13 cellular contexts compared by ENCODE assay signal in the genomic region with DNA sequence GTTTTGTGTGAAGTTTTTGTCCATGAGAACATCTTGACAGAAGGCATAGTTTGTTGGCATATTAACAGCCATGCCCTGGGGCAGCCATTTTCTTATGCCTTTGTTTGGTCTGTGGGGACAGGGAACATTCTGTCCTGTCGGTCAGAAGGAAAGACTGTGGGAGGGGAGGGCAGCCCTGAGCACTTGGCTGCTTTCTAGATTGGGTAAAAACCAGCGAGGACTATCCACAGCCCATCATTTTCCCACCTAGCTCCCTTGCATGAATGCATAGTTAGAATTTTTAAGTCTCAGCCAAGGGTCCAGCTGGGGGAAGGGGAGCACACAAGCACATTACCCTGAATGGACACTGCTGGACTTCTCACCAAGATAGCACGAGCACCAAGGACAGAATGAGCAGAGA.
"Had no signal": no experiment of that assay in that cellular context is flagged by ENCODE, and none has a peak within 500 bp of the region (broad histone marks: within the 10 kb centered on the region; RNA-seq: fewer than 3 reads in every experiment).

No MANE protein-coding gene starts in this region.

- H3K36me3 Mint-ChIP-seq: stimulated activated naive B cell treated with anti-CD40 and anti-IgM and Interleukin-4, amounts not matched to agents 10 μg/mL and 1 μg/mL and 100 μg/mL, for 72 hours had no signal

- H3K27me3 ChIP-seq: cardiac muscle cell had no signal

- H3K4me1 Mint-ChIP-seq: activated B cell treated with CpG ODN at 0.5 μM for 24 hours; neural crest cell; stimulated activated naive B cell treated with anti-CD40 and anti-IgM and Interleukin-4, amounts not matched to agents 10 μg/mL and 1 μg/mL and 100 μg/mL, for 72 hours had no signal

- ATAC-seq: activated CD8-positive, alpha-beta T cell treated with anti-CD3 and anti-CD28 coated beads, Interleukin-2, amount 10 ng/mL, durations not matched to agents 7 days and 5 days; esophagus mucosa; stimulated activated naive B cell treated with anti-CD40 and anti-IgM and Interleukin-4, amounts not matched to agents 10 μg/mL and 1 μg/mL and 100 μg/mL, for 72 hours had no signal

- H3K36me3 ChIP-seq: cardiac muscle cell had no signal

- H3K4me3 Mint-ChIP-seq: activated B cell treated with CpG ODN at 0.5 μM for 24 hours; activated CD8-positive, alpha-beta T cell treated with anti-CD3 and anti-CD28 coated beads, Interleukin-2, amount 10 ng/mL, durations not matched to agents 7 days and 5 days; neural crest cell; stimulated activated naive B cell treated with anti-CD40 and anti-IgM and Interleukin-4, amounts not matched to agents 10 μg/mL and 1 μg/mL and 100 μg/mL, for 72 hours had no signal

- DNase-seq: activated B cell treated with CpG ODN at 0.5 μM for 24 hours; activated CD4-positive, alpha-beta T cell treated with anti-CD3 and anti-CD28 coated beads for 48 hours; activated CD8-positive, alpha-beta T cell treated with anti-CD3 and anti-CD28 coated beads, Interleukin-2, amount 10 ng/mL, durations not matched to agents 7 days and 5 days; glutamatergic neuron; kidney glomerular epithelial cell; stimulated activated CD4-positive, alpha-beta T cell treated with anti-CD3 and anti-CD28 coated beads, Interleukin-2, amount 100 ng/mL, for 48 hours; stimulated activated naive B cell treated with anti-CD40 and anti-IgM and Interleukin-4, amounts not matched to agents 10 μg/mL and 1 μg/mL and 100 μg/mL, for 72 hours; substantia nigra; SW 1271; trophoblast cell had no signal

- H3K27ac ChIP-seq: cardiac muscle cell had no signal

- H3K4me3 ChIP-seq: cardiac muscle cell had no signal

- H3K27ac Mint-ChIP-seq: activated B cell treated with CpG ODN at 0.5 μM for 24 hours; activated CD8-positive, alpha-beta T cell treated with anti-CD3 and anti-CD28 coated beads, Interleukin-2, amount 10 ng/mL, durations not matched to agents 7 days and 5 days; stimulated activated naive B cell treated with anti-CD40 and anti-IgM and Interleukin-4, amounts not matched to agents 10 μg/mL and 1 μg/mL and 100 μg/mL, for 72 hours had no signal

- H3K9me3 Mint-ChIP-seq: activated B cell treated with CpG ODN at 0.5 μM for 24 hours; neural crest cell; stimulated activated naive B cell treated with anti-CD40 and anti-IgM and Interleukin-4, amounts not matched to agents 10 μg/mL and 1 μg/mL and 100 μg/mL, for 72 hours had no signal
